Comparison of ENCODE assay signal across 16 cellular contexts in genomic region chr14:38404100-38404541, GRCh38.
DNase-seq lines count a peak whose midpoint lies in the region; ATAC-seq and TF ChIP-seq lines count a peak whose summit lies in the region.
"Had no signal": no experiment of that assay in that cellular context is flagged by ENCODE, and none has a peak within 500 bp of the region (broad histone marks: within the 10 kb centered on the region; RNA-seq: fewer than 3 reads in every experiment).

No MANE protein-coding gene starts in this region.

- WGBS in mesenchymal stem cell: no CpG with 5 or more reads among the region's 1 CpG

- no peaks in the 10 kb centered on the region for H3K9me2 ChIP-seq in Karpas-422 (replicated peaks; ENCODE audit: insufficient read depth, low read length)

- no peak for ATAC-seq in HG03432 (IDR thresholded peaks at IDR 0.05; ENCODE audit: unreplicated experiment)
- ATAC-seq: T-helper 17 cell had no signal

- H2BK12ac ChIP-seq in mesenchymal stem cell (ENCODE audit: low read length in 2 of 2): no peak overlapping the region

- TF ChIP-seq CTCF in astrocyte of the spinal cord (IDR thresholded peaks at IDR 0.05; ENCODE audit: low read depth, low read length) (no peak), GM13976 (IDR thresholded peaks at IDR 0.05; ENCODE audit: borderline replicate concordance, control extremely low read depth, extremely low read depth, insufficient read depth, missing control alignments) (no peak)

- in situ Hi-C loops in astrocyte of the spinal cord (cut with HindIII; ENCODE audit: low sequenced_read_pairs): no loop called here
- in situ Hi-C loops in GM13976 (cut with MboI; ENCODE audit: low sequenced_read_pairs, unreplicated experiment): no loop called here

- H2BK15ac ChIP-seq in mesenchymal stem cell (ENCODE audit: low read depth, poor library complexity, severe bottlenecking): no peak overlapping the region

- H3K27ac ChIP-seq in Karpas-422 (ENCODE audit: low read length): no peak overlapping the region
- H3K27ac ChIP-seq in mesenchymal stem cell (ENCODE audit: low read length, poor library complexity, severe bottlenecking): peak overlapping the region; percentile 4

- H3K36me3 ChIP-seq in Karpas-422 (ENCODE audit: insufficient read depth, low read length): no peaks in the 10 kb centered on the region
- no peaks in the 10 kb centered on the region for H3K36me3 ChIP-seq in mesenchymal stem cell (ENCODE audit: control insufficient read depth in 1 of 2, insufficient read depth in 2 of 2, low read depth in 1 of 2, low read length in 2 of 2)

- H3K27me3 ChIP-seq in Karpas-422 (ENCODE audit: low read length) (no peaks in the 10 kb centered on the region), mesenchymal stem cell (ENCODE audit: control insufficient read depth in 1 of 2, insufficient read depth in 1 of 2, low read length in 2 of 2) (no peaks in the 10 kb centered on the region)

- H4K20me1 ChIP-seq in Karpas-422 (ENCODE audit: insufficient read depth, low read depth, low read length): no peaks in the 10 kb centered on the region

- H3K9me3 ChIP-seq in Karpas-422 (ENCODE audit: low read length) (no peaks in the 10 kb centered on the region), mesenchymal stem cell (ENCODE audit: control insufficient read depth, low read length) (no peaks in the 10 kb centered on the region)

- H3K4ac ChIP-seq in mesenchymal stem cell (ENCODE audit: low read depth in 1 of 2, low read length in 2 of 2): no peak overlapping the region

- H3K4me1 ChIP-seq in Karpas-422 (ENCODE audit: low read length) (peaks cover 19% of the 10 kb centered on the region), mesenchymal stem cell (ENCODE audit: control insufficient read depth, insufficient read depth, low read depth, low read length) (peaks cover 1% of the 10 kb centered on the region)

- H3K4me2 ChIP-seq in Karpas-422 (ENCODE audit: low read depth, low read length, poor library complexity, severe bottlenecking): no peak overlapping the region
- no peak overlapping the region for H3K4me2 ChIP-seq in mesenchymal stem cell (ENCODE audit: low read length, poor library complexity, severe bottlenecking)

- H4K8ac ChIP-seq in mesenchymal stem cell (ENCODE audit: low read length): no peak overlapping the region

- H3K9ac ChIP-seq in Karpas-422 (ENCODE audit: low read length) (no peak overlapping the region), mesenchymal stem cell (ENCODE audit: low read length) (peak overlapping the region; percentile 14)

- H4K91ac ChIP-seq in mesenchymal stem cell (ENCODE audit: low read length): no peak overlapping the region

- no peak overlapping the region for H2BK120ac ChIP-seq in mesenchymal stem cell (ENCODE audit: low read depth, low read length)

- no peak overlapping the region for H3K23ac ChIP-seq in mesenchymal stem cell (ENCODE audit: low read length in 2 of 2)

- no peak overlapping the region for H2BK5ac ChIP-seq in mesenchymal stem cell (ENCODE audit: low read depth, low read length, poor library complexity, severe bottlenecking)

- H3K79me2 ChIP-seq in Karpas-422 (ENCODE audit: low read length): no peaks in the 10 kb centered on the region

- no peak overlapping the region for H3K14ac ChIP-seq in mesenchymal stem cell (ENCODE audit: low read length in 2 of 2)

- H3K4me3 ChIP-seq in Karpas-422 (ENCODE audit: low read length): no peak overlapping the region
- no peak overlapping the region for H3K4me3 ChIP-seq in astrocyte of the spinal cord (ENCODE audit: low read depth, low read length)
- no peak overlapping the region for H3K4me3 ChIP-seq in mesenchymal stem cell (ENCODE audit: insufficient read depth in 1 of 2, low read depth in 1 of 2, low read length in 2 of 2)

- no peak overlapping the region for H2AK5ac ChIP-seq in mesenchymal stem cell (ENCODE audit: low read length, severe bottlenecking)

- DNase-seq in AG08395 (ENCODE audit: low spot score): peak; percentile 63
- peak; percentile 52 for DNase-seq in Karpas-422
- DNase-seq in astrocyte of the spinal cord (ENCODE audit: low read depth, low spot score): peak; percentile 76
- peak; percentile 70 for DNase-seq in mesenchymal stem cell
- DNase-seq in SKM-1 (lab: John Stamatoyannopoulos, UW; ENCODE audit: unreplicated experiment): no peak
- DNase-seq in GM13976 (ENCODE audit: low spot score): no peak
- no peak for DNase-seq in activated CD4-positive, alpha-beta T cell treated with anti-CD3 and anti-CD28 coated beads, Interleukin-2, amount 50 U/mL, for 1 hour
- DNase-seq: activated T-cell treated with anti-CD3 and anti-CD28 coated beads for 4 hours; AML-193; cerebellar nuclear complex; hippocampal formation; NCI-H2107; posterior cingulate gyrus; stimulated activated CD4-positive, alpha-beta T cell treated with anti-CD3 and anti-CD28 coated beads, Interleukin-12 subunit alpha, Interleukin-12 subunit beta, amount 100 ng/mL, for 4 hours; T-helper 17 cell had no signal

- no peaks in the 10 kb centered on the region for H3K79me1 ChIP-seq in mesenchymal stem cell (replicated peaks; ENCODE audit: low read length, poor library complexity, severe bottlenecking)

- H2AFZ ChIP-seq in Karpas-422 (ENCODE audit: low read length): no peak overlapping the region
- no peak overlapping the region for H2AFZ ChIP-seq in mesenchymal stem cell (ENCODE audit: low read depth, low read length)

- H3K18ac ChIP-seq in mesenchymal stem cell (ENCODE audit: low read depth in 1 of 2, low read length in 2 of 2): no peak overlapping the region

Comparison
In these comparisons a context has a peak if more than half of its experiments do, and no peak if none do; other contexts are left out.
1. DNase-seq: peak in AG08395 (single experiment), Karpas-422 (single experiment), astrocyte of the spinal cord (single experiment) and mesenchymal stem cell (single experiment); none in SKM-1 (single experiment), GM13976 (single experiment) and activated CD4-positive, alpha-beta T cell treated with anti-CD3 and anti-CD28 coated beads, Interleukin-2, amount 50 U/mL, for 1 hour (single experiment).